Comparison of ENCODE assay signal across 8 cellular contexts in genomic region chr22:30921108-30921507, GRCh38. TPM values are rescaled to one million over a fixed set of nuclear protein-coding genes. Genes with fewer than 3 reads are reported as not detected.
DNase-seq lines count a peak whose midpoint lies in the region; ATAC-seq and TF ChIP-seq lines count a peak whose summit lies in the region.

No MANE protein-coding gene starts in this region.

- H3K4me2 ChIP-seq in mesenchymal stem cell (ENCODE audit: low read length, poor library complexity, severe bottlenecking), result no peak overlapping the region

- H2BK5ac ChIP-seq in mesenchymal stem cell (ENCODE audit: low read depth, low read length, poor library complexity, severe bottlenecking), result no peak overlapping the region

- peak overlapping the region; percentile 53 for H3K27ac Mint-ChIP-seq in activated T-helper 2 cell treated with anti-CD3 and anti-CD28 coated beads, Interferon-gamma antibody, Interleukin-2, Interleukin-4, amounts not matched to agents 10 μg/mL and 5 μg/mL and 100 μg/mL, durations not matched to agents 14 hours and 24 hours and 36 hours

- no peak for TF ChIP-seq CTCF in GM12864 (IDR thresholded peaks at IDR 0.05; ENCODE audit: low read depth, low read length, missing control alignments)

- H3K4me3 ChIP-seq in GM12864 (ENCODE audit: low read depth, low read length) (peak overlapping the region; percentile 58), mesenchymal stem cell (ENCODE audit: insufficient read depth in 1 of 2, low read depth in 1 of 2, low read length in 2 of 2) (peak overlapping the region in 1 of 2 experiments; percentile 68)

- no peak overlapping the region for H3K27ac ChIP-seq in mesenchymal stem cell (ENCODE audit: low read length, poor library complexity, severe bottlenecking)

- H2BK15ac ChIP-seq in mesenchymal stem cell (ENCODE audit: low read depth, poor library complexity, severe bottlenecking), result no peak overlapping the region

- 100% methylated on average over 1 of the region's 6 CpGs for WGBS in mesenchymal stem cell

- DNase-seq in ACHN (peak; percentile 2), GM12864 (ENCODE audit: low read depth) (no peak), mesenchymal stem cell (no peak), NCI-H446 treated with DMSO at 0.1 percent for 48 hours (lab: John Stamatoyannopoulos, UW) (no peak)
- DNase-seq in activated T-helper 2 cell treated with anti-CD3 and anti-CD28 coated beads, Interferon-gamma antibody, Interleukin-2, Interleukin-4, amounts not matched to agents 10 μg/mL and 5 μg/mL and 100 μg/mL, durations not matched to agents 14 hours and 24 hours and 36 hours (ENCODE audit: low spot score), result no peak
- DNase-seq in stimulated activated naive CD4-positive, alpha-beta T cell (lab: John Stamatoyannopoulos, UW), result no peak

- no peaks in the 10 kb centered on the region for H3K27me3 ChIP-seq in mesenchymal stem cell (ENCODE audit: control insufficient read depth in 1 of 2, insufficient read depth in 1 of 2, low read length in 2 of 2)

- peaks cover 22 to 26% of the 10 kb centered on the region in 2 experiments for H3K36me3 ChIP-seq in mesenchymal stem cell (ENCODE audit: control insufficient read depth in 1 of 2, insufficient read depth in 2 of 2, low read depth in 1 of 2, low read length in 2 of 2)

- H3K4ac ChIP-seq in mesenchymal stem cell (ENCODE audit: low read depth in 1 of 2, low read length in 2 of 2), result no peak overlapping the region

- no peak overlapping the region for H2AFZ ChIP-seq in mesenchymal stem cell (ENCODE audit: low read depth, low read length)

- H4K91ac ChIP-seq in mesenchymal stem cell (ENCODE audit: low read length), result no peak overlapping the region

- H2BK12ac ChIP-seq in mesenchymal stem cell (ENCODE audit: low read length in 2 of 2), result no peak overlapping the region

- no peak overlapping the region for H3K23ac ChIP-seq in mesenchymal stem cell (ENCODE audit: low read length in 2 of 2)

- H3K9me3 Mint-ChIP-seq in activated T-helper 2 cell treated with anti-CD3 and anti-CD28 coated beads, Interferon-gamma antibody, Interleukin-2, Interleukin-4, amounts not matched to agents 10 μg/mL and 5 μg/mL and 100 μg/mL, durations not matched to agents 14 hours and 24 hours and 36 hours, result peaks cover 4% of the 10 kb centered on the region

- intact Hi-C loops in activated T-helper 2 cell treated with anti-CD3 and anti-CD28 coated beads, Interferon-gamma antibody, Interleukin-2, Interleukin-4, amounts not matched to agents 10 μg/mL and 5 μg/mL and 100 μg/mL, durations not matched to agents 14 hours and 24 hours and 36 hours (cut with micrococcal nuclease), result loop anchor here (2.0 kb wide), 2 partner anchors 48 to 286 kb away; partner anchors contain the start of genes MORC2, SLC35E4 and TUG1

- in situ Hi-C loops in ACHN (cut with HindIII; ENCODE audit: low pct_ligation_motif_present, low pct_unique_long_range_greater_than_20kb, low sequenced_read_pairs), result no loop called here

- ATAC-seq in HG03460 (IDR thresholded peaks at IDR 0.05; ENCODE audit: unreplicated experiment), result no peak
- ATAC-seq in HG02642 (IDR thresholded peaks at IDR 0.05; ENCODE audit: poor library complexity, unreplicated experiment), result no peak

- no peaks in the 10 kb centered on the region for H3K79me1 ChIP-seq in mesenchymal stem cell (replicated peaks; ENCODE audit: low read length, poor library complexity, severe bottlenecking)

- peaks cover 13% of the 10 kb centered on the region for H3K36me3 Mint-ChIP-seq in activated T-helper 2 cell treated with anti-CD3 and anti-CD28 coated beads, Interferon-gamma antibody, Interleukin-2, Interleukin-4, amounts not matched to agents 10 μg/mL and 5 μg/mL and 100 μg/mL, durations not matched to agents 14 hours and 24 hours and 36 hours (ENCODE audit: low read depth)

- H3K4me1 Mint-ChIP-seq in activated T-helper 2 cell treated with anti-CD3 and anti-CD28 coated beads, Interferon-gamma antibody, Interleukin-2, Interleukin-4, amounts not matched to agents 10 μg/mL and 5 μg/mL and 100 μg/mL, durations not matched to agents 14 hours and 24 hours and 36 hours (ENCODE audit: low read depth), result peaks cover 15% of the 10 kb centered on the region

- H3K27me3 Mint-ChIP-seq in activated T-helper 2 cell treated with anti-CD3 and anti-CD28 coated beads, Interferon-gamma antibody, Interleukin-2, Interleukin-4, amounts not matched to agents 10 μg/mL and 5 μg/mL and 100 μg/mL, durations not matched to agents 14 hours and 24 hours and 36 hours (ENCODE audit: low read depth), result no peaks in the 10 kb centered on the region

- H3K9me3 ChIP-seq in mesenchymal stem cell (ENCODE audit: control insufficient read depth, low read length), result no peaks in the 10 kb centered on the region

- H2BK120ac ChIP-seq in mesenchymal stem cell (ENCODE audit: low read depth, low read length), result no peak overlapping the region

- no peaks in the 10 kb centered on the region for H3K4me1 ChIP-seq in mesenchymal stem cell (ENCODE audit: control insufficient read depth, insufficient read depth, low read depth, low read length)

- H3K4me3 Mint-ChIP-seq in activated T-helper 2 cell treated with anti-CD3 and anti-CD28 coated beads, Interferon-gamma antibody, Interleukin-2, Interleukin-4, amounts not matched to agents 10 μg/mL and 5 μg/mL and 100 μg/mL, durations not matched to agents 14 hours and 24 hours and 36 hours (ENCODE audit: low read depth), result peak overlapping the region; percentile 74

- H4K8ac ChIP-seq in mesenchymal stem cell (ENCODE audit: low read length), result no peak overlapping the region

- H3K14ac ChIP-seq in mesenchymal stem cell (ENCODE audit: low read length in 2 of 2), result no peak overlapping the region

- H3K18ac ChIP-seq in mesenchymal stem cell (ENCODE audit: low read depth in 1 of 2, low read length in 2 of 2), result no peak overlapping the region

- H2AK5ac ChIP-seq in mesenchymal stem cell (ENCODE audit: low read length, severe bottlenecking), result no peak overlapping the region

- peak overlapping the region; percentile 70 for H3K9ac ChIP-seq in mesenchymal stem cell (ENCODE audit: low read length)

RNA-seq across cellular contexts. Expression of gene MORC2, which starts 47.5 kb away (rescaled TPM):
- total RNA-seq in activated T-helper 2 cell treated with anti-CD3 and anti-CD28 coated beads, Interferon-gamma antibody, Interleukin-2, Interleukin-4, amounts not matched to agents 10 μg/mL and 5 μg/mL and 100 μg/mL, durations not matched to agents 14 hours and 24 hours and 36 hours, result 37.2 and 42.1 TPM in 2 replicates
- polyA plus RNA-seq in mesenchymal stem cell (2013, experiment 1 of 2), result 21.4 TPM
- 21.9 TPM for polyA plus RNA-seq in mesenchymal stem cell (2013, experiment 2 of 2)

RNA-seq across cellular contexts. Expression of gene TUG1, which starts 48.0 kb away (rescaled TPM):
- 66.9 and 68.2 TPM in 2 replicates for total RNA-seq in activated T-helper 2 cell treated with anti-CD3 and anti-CD28 coated beads, Interferon-gamma antibody, Interleukin-2, Interleukin-4, amounts not matched to agents 10 μg/mL and 5 μg/mL and 100 μg/mL, durations not matched to agents 14 hours and 24 hours and 36 hours
- 73.4 TPM for polyA plus RNA-seq in mesenchymal stem cell (2013, experiment 1 of 2)
- polyA plus RNA-seq in mesenchymal stem cell (2013, experiment 2 of 2), result 71.8 TPM
